8 cellular contexts compared by ENCODE assay signal in genomic region chrX:104166735-104167436, GRCh38. TPM values are rescaled to one million over a fixed set of nuclear protein-coding genes. Genes with fewer than 3 reads are reported as not detected.
DNase-seq lines count a peak whose midpoint lies in the region; ATAC-seq, FAIRE-seq and TF ChIP-seq lines count a peak whose summit lies in the region.

No MANE protein-coding gene starts in this region.

- H3K27me3 Mint-ChIP-seq in astrocyte (ENCODE audit: low read depth, unreplicated experiment): no peaks in the 10 kb centered on the region

- peak; percentile 2 for ATAC-seq in HG03139 (IDR thresholded peaks at IDR 0.05; ENCODE audit: unreplicated experiment)
- ATAC-seq in thoracic aorta (ENCODE audit: insufficient number of reproducible peaks, low FRiP score, low read depth): no peak

- no peak for TF ChIP-seq RAD21 in liver (IDR thresholded peaks at IDR 0.05)

- H3K9ac ChIP-seq in astrocyte (ENCODE audit: low read length) (peak overlapping the region; percentile 88), liver (ENCODE audit: low read depth in 1 of 2, low read length in 2 of 2) (peak overlapping the region; percentile 3 to 39)

- peak overlapping the region; percentile 62 for H3K27ac ChIP-seq in astrocyte (ENCODE audit: low read depth, low read length)
- peak overlapping the region; percentile 56 to 83 for H3K27ac ChIP-seq in liver (ENCODE audit: low read depth in 1 of 2, low read length in 2 of 2)
- H3K27ac ChIP-seq in thoracic aorta: peak overlapping the region; percentile 68 to 82

- peaks cover 11% of the 10 kb centered on the region for H3K4me1 ChIP-seq in astrocyte (ENCODE audit: insufficient read depth, low read length)
- H3K4me1 ChIP-seq in liver (ENCODE audit: control insufficient read depth in 4 of 4, insufficient read depth in 4 of 4, low read length in 3 of 4): peaks cover 4 to 22% (median 18%) of the 10 kb centered on the region in 4 donors
- H3K4me1 ChIP-seq in thoracic aorta (ENCODE audit: control insufficient read depth in 1 of 2, low read depth in 2 of 2): peaks cover 4 to 17% of the 10 kb centered on the region in 2 donors

- peak overlapping the region; percentile 90 for H3K4me2 ChIP-seq in astrocyte (ENCODE audit: low read length)

- H3K36me3 ChIP-seq in astrocyte (ENCODE audit: insufficient read depth, low read length): no peaks in the 10 kb centered on the region
- H3K36me3 ChIP-seq in liver (ENCODE audit: control insufficient read depth in 4 of 4, insufficient read depth in 3 of 4, low read depth in 1 of 4, low read length in 3 of 4): no peaks in the 10 kb centered on the region
- H3K36me3 ChIP-seq in thoracic aorta: no peaks in the 10 kb centered on the region

- TF ChIP-seq CTCF in AG10803 (conservative IDR thresholded peaks at IDR 0.05; ENCODE audit: low read length) (no peak), astrocyte (IDR thresholded peaks at IDR 0.05; ENCODE audit: insufficient read depth, low read depth, low read length) (no peak), liver (IDR thresholded peaks at IDR 0.05; ENCODE audit: low read depth, low read length, missing input control) (no peak), thoracic aorta (IDR thresholded peaks at IDR 0.05) (no peak)

- H2AFZ ChIP-seq in astrocyte (ENCODE audit: low read depth, low read length): peak overlapping the region; percentile 60

- DNase-seq in AG10803 (ENCODE audit: low read depth) (no peak), astrocyte (ENCODE audit: low read depth) (no peak), thoracic aorta (ENCODE audit: low spot score) (no peak), NCI-H146 (lab: John Stamatoyannopoulos, UW) (no peak), NCI-H1436 treated with DMSO at 0.1 percent for 48 hours (lab: John Stamatoyannopoulos, UW) (no peak)
- no peak for DNase-seq in stimulated activated CD8-positive, alpha-beta memory T cell treated with anti-CD3 and anti-CD28 coated beads, Interleukin-4, amount 100 ng/mL, for 48 hours

- H3K36me3 Mint-ChIP-seq in astrocyte (ENCODE audit: low read depth, unreplicated experiment): no peaks in the 10 kb centered on the region

- H3K27me3 ChIP-seq in astrocyte (ENCODE audit: insufficient read depth, low read length) (no peaks in the 10 kb centered on the region), liver (ENCODE audit: control insufficient read depth in 4 of 4, insufficient read depth in 4 of 4, low read length in 3 of 4) (no peaks in the 10 kb centered on the region), thoracic aorta (replicated peaks; ENCODE audit: insufficient read depth) (no peaks in the 10 kb centered on the region)

- H3K9me3 ChIP-seq in astrocyte (ENCODE audit: insufficient read depth, low read depth, low read length) (no peaks in the 10 kb centered on the region), liver (ENCODE audit: control insufficient read depth in 4 of 4, low read length in 3 of 4) (no peaks in the 10 kb centered on the region), thoracic aorta (no peaks in the 10 kb centered on the region)

- peak; percentile 13 for FAIRE-seq in astrocyte (lab: Jason Lieb, UNC)

- WGBS in liver: 1% methylated on average over 37 of the region's 37 CpGs

- no peak overlapping the region for H3K27ac Mint-ChIP-seq in astrocyte (ENCODE audit: unreplicated experiment)

- H3K4me3 ChIP-seq in AG10803 (ENCODE audit: low read length): peak overlapping the region; percentile 85
- peak overlapping the region; percentile 83 for H3K4me3 ChIP-seq in astrocyte (ENCODE audit: insufficient read depth, low read depth, low read length)
- peak overlapping the region; percentile 64 to 96 (median 84) for H3K4me3 ChIP-seq in liver (ENCODE audit: low read depth in 1 of 3, low read length in 3 of 3)
- peak overlapping the region; percentile 83 for H3K4me3 ChIP-seq in thoracic aorta

- H3K4me1 Mint-ChIP-seq in astrocyte (ENCODE audit: low read depth, unreplicated experiment): peaks cover 9% of the 10 kb centered on the region

- H4K20me1 ChIP-seq in astrocyte (ENCODE audit: insufficient read depth, low read length): peaks cover 30% of the 10 kb centered on the region

- no peaks in the 10 kb centered on the region for H3K9me3 Mint-ChIP-seq in astrocyte (ENCODE audit: unreplicated experiment)

- H3K79me2 ChIP-seq in astrocyte (ENCODE audit: insufficient read depth, low read length): peaks cover 52% of the 10 kb centered on the region

- peak overlapping the region; percentile 91 for H3K4me3 Mint-ChIP-seq in astrocyte (ENCODE audit: unreplicated experiment)

TF ChIP-seq in liver, 16 proteins besides CTCF, POLR2A, EP300 and RAD21:
- TF ChIP-seq ATF3 (IDR thresholded peaks at IDR 0.05) (no peak), JUND (IDR thresholded peaks at IDR 0.05) (no peak), NR2F2 (IDR thresholded peaks at IDR 0.05) (no peak), FOXA2 (IDR thresholded peaks at IDR 0.05) (no peak), HNF4G (IDR thresholded peaks at IDR 0.05) (no peak), HNF4A (conservative IDR thresholded peaks at IDR 0.05) (no peak), RXRA (IDR thresholded peaks at IDR 0.05) (no peak), TAF1 (conservative IDR thresholded peaks at IDR 0.05) (no peak)
- TF ChIP-seq, protein P1, sequence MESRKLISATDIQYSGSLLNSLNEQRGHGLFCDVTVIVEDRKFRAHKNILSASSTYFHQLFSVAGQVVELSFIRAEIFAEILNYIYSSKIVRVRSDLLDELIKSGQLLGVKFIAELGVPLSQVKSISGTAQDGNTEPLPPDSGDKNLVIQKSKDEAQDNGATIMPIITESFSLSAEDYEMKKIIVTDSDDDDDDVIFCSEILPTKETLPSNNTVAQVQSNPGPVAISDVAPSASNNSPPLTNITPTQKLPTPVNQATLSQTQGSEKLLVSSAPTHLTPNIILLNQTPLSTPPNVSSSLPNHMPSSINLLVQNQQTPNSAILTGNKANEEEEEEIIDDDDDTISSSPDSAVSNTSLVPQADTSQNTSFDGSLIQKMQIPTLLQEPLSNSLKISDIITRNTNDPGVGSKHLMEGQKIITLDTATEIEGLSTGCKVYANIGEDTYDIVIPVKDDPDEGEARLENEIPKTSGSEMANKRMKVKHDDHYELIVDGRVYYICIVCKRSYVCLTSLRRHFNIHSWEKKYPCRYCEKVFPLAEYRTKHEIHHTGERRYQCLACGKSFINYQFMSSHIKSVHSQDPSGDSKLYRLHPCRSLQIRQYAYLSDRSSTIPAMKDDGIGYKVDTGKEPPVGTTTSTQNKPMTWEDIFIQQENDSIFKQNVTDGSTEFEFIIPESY (IDR thresholded peaks at IDR 0.05): no peak

RNA-seq across cellular contexts. Expression of gene FAM199X, which starts 0.6 kb away (rescaled TPM):
- total RNA-seq in astrocyte (27.5 and 28.8 TPM in 2 replicates), liver (10 to 100 TPM; 11.8 to 13.6 TPM), thoracic aorta (10 to 100 TPM; 20.7 to 22.7 TPM)
- 1 to 10 TPM; 3.9 to 4.0 TPM for polyA plus RNA-seq in liver

RNA-seq across cellular contexts. Expression of gene SLC25A53, which starts 10.1 kb away (rescaled TPM):
- total RNA-seq in astrocyte (5.0 and 5.3 TPM in 2 replicates), liver (1 to 10 TPM; 7.9 to 8.5 TPM), thoracic aorta (10 to 100 TPM; 11.4 to 12.9 TPM)
- polyA plus RNA-seq in liver: 1 to 10 TPM; 2.8 to 6.3 TPM

RNA-seq across cellular contexts. Expression of gene ZCCHC18, which starts 54.6 kb away (rescaled TPM):
- total RNA-seq in astrocyte: 0.98 and 2.1 TPM in 2 replicates
- under 1 TPM; 0.09 to 0.25 TPM for total RNA-seq in liver
- polyA plus RNA-seq in liver: under 1 TPM in 1 of 2 donors, not detected in 1; 0.05 TPM
- total RNA-seq in thoracic aorta: 1 to 10 TPM in 1 of 2 donors, under 1 TPM in 1; 0.49 to 3.9 TPM
